In the genomic region with DNA sequence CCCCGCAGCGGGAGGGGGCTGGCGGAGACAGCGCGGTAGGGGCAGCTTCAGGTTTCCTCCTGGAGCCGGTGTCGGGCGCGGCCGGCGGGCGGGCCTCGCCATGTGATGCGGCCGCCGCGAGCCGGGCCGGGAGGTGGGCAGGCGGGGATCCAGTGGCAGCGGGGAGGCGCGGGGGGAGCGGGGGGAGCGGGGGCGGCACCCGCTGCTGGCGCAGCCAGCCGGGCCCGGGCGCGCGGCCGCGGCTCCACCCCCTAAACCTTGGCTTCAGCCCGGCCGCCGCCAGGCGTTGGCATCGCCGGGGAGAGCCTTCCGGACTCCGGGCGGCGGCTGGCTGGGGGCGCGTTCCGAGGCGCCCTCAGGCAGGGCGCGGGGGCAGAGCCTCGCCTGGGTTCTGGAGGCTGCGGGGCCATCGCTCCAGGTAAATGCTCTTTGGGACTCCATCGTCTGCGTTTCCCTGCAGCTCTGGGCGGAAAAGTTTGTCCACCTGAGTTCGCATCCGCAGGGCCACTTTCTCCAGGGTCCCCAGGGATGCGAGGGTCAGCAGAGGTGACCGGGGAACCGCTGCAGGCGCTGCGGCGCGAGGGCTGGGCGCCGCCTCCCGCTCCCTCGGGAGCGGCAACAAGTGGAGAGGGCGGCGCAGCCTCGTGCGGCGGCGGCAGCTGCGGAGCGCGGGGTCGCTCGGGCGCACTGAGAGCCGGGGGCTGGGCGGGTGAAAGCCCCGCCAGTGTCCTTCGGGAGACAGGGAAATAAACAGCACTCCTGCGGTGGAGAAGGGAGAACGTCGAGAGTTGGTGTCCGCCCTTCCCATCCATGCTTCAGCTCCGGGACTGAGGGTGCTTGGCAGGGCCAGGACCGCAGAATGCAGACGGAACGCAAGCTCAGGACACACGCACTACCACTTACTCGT, we compare ENCODE assay signal across 10 cellular contexts. TPM values are rescaled to one million over a fixed set of nuclear protein-coding genes. Genes with fewer than 3 reads are reported as not detected.
DNase-seq lines count a peak whose midpoint lies in the region; ATAC-seq, FAIRE-seq and TF ChIP-seq lines count a peak whose summit lies in the region.
"Had no signal": no experiment of that assay in that cellular context is flagged by ENCODE, and none has a peak within 500 bp of the region (broad histone marks: within the 10 kb centered on the region; RNA-seq: fewer than 3 reads in every experiment).

A gene with protein sequence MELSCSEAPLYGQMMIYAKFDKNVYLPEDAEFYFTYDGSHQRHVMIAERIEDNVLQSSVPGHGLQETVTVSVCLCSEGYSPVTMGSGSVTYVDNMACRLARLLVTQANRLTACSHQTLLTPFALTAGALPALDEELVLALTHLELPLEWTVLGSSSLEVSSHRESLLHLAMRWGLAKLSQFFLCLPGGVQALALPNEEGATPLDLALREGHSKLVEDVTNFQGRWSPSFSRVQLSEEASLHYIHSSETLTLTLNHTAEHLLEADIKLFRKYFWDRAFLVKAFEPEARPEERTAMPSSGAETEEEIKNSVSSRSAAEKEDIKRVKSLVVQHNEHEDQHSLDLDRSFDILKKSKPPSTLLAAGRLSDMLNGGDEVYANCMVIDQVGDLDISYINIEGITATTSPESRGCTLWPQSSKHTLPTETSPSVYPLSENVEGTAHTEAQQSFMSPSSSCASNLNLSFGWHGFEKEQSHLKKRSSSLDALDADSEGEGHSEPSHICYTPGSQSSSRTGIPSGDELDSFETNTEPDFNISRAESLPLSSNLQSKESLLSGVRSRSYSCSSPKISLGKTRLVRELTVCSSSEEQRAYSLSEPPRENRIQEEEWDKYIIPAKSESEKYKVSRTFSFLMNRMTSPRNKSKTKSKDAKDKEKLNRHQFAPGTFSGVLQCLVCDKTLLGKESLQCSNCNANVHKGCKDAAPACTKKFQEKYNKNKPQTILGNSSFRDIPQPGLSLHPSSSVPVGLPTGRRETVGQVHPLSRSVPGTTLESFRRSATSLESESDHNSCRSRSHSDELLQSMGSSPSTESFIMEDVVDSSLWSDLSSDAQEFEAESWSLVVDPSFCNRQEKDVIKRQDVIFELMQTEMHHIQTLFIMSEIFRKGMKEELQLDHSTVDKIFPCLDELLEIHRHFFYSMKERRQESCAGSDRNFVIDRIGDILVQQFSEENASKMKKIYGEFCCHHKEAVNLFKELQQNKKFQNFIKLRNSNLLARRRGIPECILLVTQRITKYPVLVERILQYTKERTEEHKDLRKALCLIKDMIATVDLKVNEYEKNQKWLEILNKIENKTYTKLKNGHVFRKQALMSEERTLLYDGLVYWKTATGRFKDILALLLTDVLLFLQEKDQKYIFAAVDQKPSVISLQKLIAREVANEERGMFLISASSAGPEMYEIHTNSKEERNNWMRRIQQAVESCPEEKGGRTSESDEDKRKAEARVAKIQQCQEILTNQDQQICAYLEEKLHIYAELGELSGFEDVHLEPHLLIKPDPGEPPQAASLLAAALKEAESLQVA (N-terminal part only) (plus strand): TSS at position 292 of the 907 bp plus-strand sequence. CDS start 58,656 bp downstream, outside the sequence.

- H3K9ac ChIP-seq in PC-3 (ENCODE audit: low read length) (peak within 1 kb of the TSS; percentile 77), GM12878 (ENCODE audit: control insufficient read depth, insufficient read depth, low read length) (no peak within 1 kb of the TSS; the same call in 1 of the 2 replicates)

- H3K4me2 ChIP-seq in PC-3 (ENCODE audit: low read length) (peak within 1 kb of the TSS; percentile 87), GM12878 (ENCODE audit: control insufficient read depth, insufficient read depth) (peak within 1 kb of the TSS; percentile 80)

- in situ Hi-C loops in GM12878 (cut with MboI) = no loop called here

- 0 out of 2 replicates have a peak, but pooled peaks cover 3% of the 10 kb centered on the region for H3K9me2 ChIP-seq in PC-3 (replicated peaks; ENCODE audit: low read length)

- H3K4me3 ChIP-seq in PC-3 (ENCODE audit: low read length) (peak within 1 kb of the TSS; percentile 96), GM12878 (peak within 1 kb of the TSS; percentile 71)

- H3K9me3 ChIP-seq in PC-3 (ENCODE audit: low read length) = no peaks in the 10 kb centered on the region
- no peaks in the 10 kb centered on the region for H3K9me3 ChIP-seq in GM12878 (replicated peaks; ENCODE audit: control insufficient read depth, insufficient read depth, low read length)
- H3K9me3 ChIP-seq: neutrophil had no signal

- BruUV-seq in PC-3 (replicated peaks; lab: Mats Ljungman, UMichigan) = no TSS peak
- BruUV-seq in GM12878 (replicated peaks; lab: Mats Ljungman, UMichigan) = TSS peak; percentile 56

- H3K36me3 ChIP-seq in PC-3 (ENCODE audit: low read depth, low read length) = no peaks in the 10 kb centered on the region
- no peaks in the 10 kb centered on the region for H3K36me3 ChIP-seq in GM12878 (ENCODE audit: control insufficient read depth in 2 of 2, insufficient read depth in 2 of 2, low read length in 1 of 2)
- H3K36me3 ChIP-seq: neutrophil had no signal

- H3K27me3 ChIP-seq in PC-3 (ENCODE audit: low read length) (no peaks in the 10 kb centered on the region), GM12878 (replicated peaks in 1 of 2; ENCODE audit: control insufficient read depth in 2 of 2, insufficient read depth in 2 of 2, low read length in 1 of 2) (peaks cover 0 to 5% of the 10 kb centered on the region in 2 experiments; a peak in 2 of 4 replicates)

- FAIRE-seq in GM12878 (lab: Jason Lieb, UNC) = no peak

- ATAC-seq in HG03045 (IDR thresholded peaks at IDR 0.05; ENCODE audit: unreplicated experiment) (peak; percentile 71), PC-3 (peak; percentile 84), GM12878 (peak; percentile 84), HG02623 (IDR thresholded peaks at IDR 0.05; ENCODE audit: unreplicated experiment) (no peak)

- SMC1A ChIA-PET in GM12878 (lab: Charles Lee; ENCODE audit: uncharacterized antibody, unreplicated experiment) = interaction anchor here (1.0 to 2.9 kb wide), 15 partner anchors 9 to 167 kb away, joined by 3 to 11 read pairs (median 5); no protein-coding TSS in a partner anchor

- no peak for TF ChIP-seq POLR2A in GM12878 (IDR thresholded peaks at IDR 0.05; ENCODE audit: low read depth, low read length)

- 21% methylated on average over 61 of the region's 97 CpGs for WGBS in GM12878 (ENCODE audit: insufficient coverage, insufficient replicate concordance, low lambda C conversion rate, missing lambda C conversion rate)

- RAD21 ChIA-PET in GM12878 (lab: Charles Lee; ENCODE audit: unreplicated experiment) = interaction anchor here (1.0 to 4.4 kb wide), 6 partner anchors 35 to 158 kb away, joined by 3 to 32 read pairs (median 4); no protein-coding TSS in a partner anchor

- CTCF ChIA-PET in PC-3 (lab: Charles Lee) = no interaction called here
- CTCF ChIA-PET in GM12878 (lab: Yijun Ruan, JAX) = interaction anchor here (0.6 to 1.5 kb wide), 5 partner anchors 12 to 68 kb away, joined by 3 to 4 read pairs (median 3); no protein-coding TSS in a partner anchor

- DNase-seq in NCI-H1694 treated with DMSO at 0.1 percent for 48 hours (lab: John Stamatoyannopoulos, UW) = peak; percentile 39
- DNase-seq in NCI-H1694 (lab: John Stamatoyannopoulos, UW) = no peak
- DNase-seq in PC-3 = peak; percentile 80
- no peak for DNase-seq in GM12878 (ENCODE audit: low read depth, low spot score)
- peak; percentile 17 to 39 for DNase-seq in hippocampal formation (lab: John Stamatoyannopoulos, UW)
- DNase-seq in renal cortical epithelial cell (ENCODE audit: low read depth) = no peak
- DNase-seq: DND-41 had no signal

- H2AFZ ChIP-seq in PC-3 (ENCODE audit: low read length) (peak within 1 kb of the TSS; percentile 86), GM12878 (ENCODE audit: control insufficient read depth, low read depth, low read length) (peak within 1 kb of the TSS; percentile 40)

- no peaks in the 10 kb centered on the region for H3F3A ChIP-seq in PC-3 (ENCODE audit: low read length, unreplicated experiment)

- H3K27ac ChIP-seq in PC-3 (ENCODE audit: low read length) = peak within 1 kb of the TSS; percentile 66
- H3K27ac ChIP-seq in GM12878 (ENCODE audit: control insufficient read depth, insufficient read depth) = no peak within 1 kb of the TSS
- H3K27ac ChIP-seq: neutrophil had no signal

- H3K4me1 ChIP-seq in PC-3 (ENCODE audit: insufficient read depth, low read length) (peaks cover 30% of the 10 kb centered on the region), GM12878 (ENCODE audit: control insufficient read depth, insufficient read depth, low read length) (no peaks in the 10 kb centered on the region)

- TF ChIP-seq EP300 in GM12878 (IDR thresholded peaks at IDR 0.05; ENCODE audit: borderline replicate concordance in 1 of 2, control insufficient read depth in 1 of 2, low read depth in 2 of 2, low read length in 2 of 2) = no peak

- POLR2A ChIA-PET in PC-3 (lab: Charles Lee; ENCODE audit: unreplicated experiment) (interaction anchor here (0.7 kb wide), 1 partner anchor 189 kb away, joined by 3 read pairs; no protein-coding TSS in a partner anchor), GM12878 (lab: Charles Lee) (interaction anchor here (1.1 to 1.3 kb wide), 4 partner anchors 14 to 65 kb away, joined by 3 to 4 read pairs (median 4); no protein-coding TSS in a partner anchor)

- intact Hi-C loops in PC-3 (cut with micrococcal nuclease) = loop anchor here (10.0 kb wide), 1 partner anchor 69 kb away; no protein-coding TSS in a partner anchor
- intact Hi-C loops in GM12878 (cut with micrococcal nuclease; ENCODE audit: unreplicated experiment) = no loop called here

- no peak for TF ChIP-seq RAD21 in GM12878 (IDR thresholded peaks at IDR 0.05; ENCODE audit: insufficient read depth, low read depth, low read length)

- no peaks in the 10 kb centered on the region for H4K20me1 ChIP-seq in PC-3 (ENCODE audit: low read length)
- H4K20me1 ChIP-seq in GM12878 (ENCODE audit: control insufficient read depth, insufficient read depth) = no peaks in the 10 kb centered on the region

- TF ChIP-seq CTCF in PC-3 (conservative IDR thresholded peaks at IDR 0.05; ENCODE audit: low read depth, low read length) (no peak), GM12878 (IDR thresholded peaks at IDR 0.05 in 2 of 3, conservative IDR thresholded peaks at IDR 0.05 in 1 of 3; ENCODE audit: control insufficient read depth in 2 of 3, extremely low read depth in 1 of 3, insufficient read depth in 1 of 3, low read depth in 3 of 3, low read length in 3 of 3) (no peak)

- H3K79me2 ChIP-seq in PC-3 (ENCODE audit: low read length) (peaks cover 51% of the 10 kb centered on the region), GM12878 (ENCODE audit: control insufficient read depth, insufficient read depth, low read length) (no peaks in the 10 kb centered on the region)

RNA-seq across cellular contexts. Expression of the gene that starts here (rescaled TPM):
- total RNA-seq in PC-3 (2014; rRNA removed) (24.2 and 25.7 TPM in 2 replicates), GM12878 (2014; rRNA removed) (0.23 and 0.38 TPM in 2 replicates), GM12878 (2014; rRNA removed; fragmentation: Illumina TruSeq; extraction: Trizol) (0.18 and 0.22 TPM in 2 replicates), GM12878 (2021) (0.15 and 0.19 TPM in 2 replicates), renal cortical epithelial cell (74.5 and 112 TPM in 2 replicates)
- 26.1 TPM in 2 replicates for total RNA-seq in GM12878 (2013; cell fraction: nucleolus; rRNA removed)
- 0.34 TPM for polyA plus RNA-seq in GM12878 (2011; ENCODE audit: low read depth)
- polyA plus RNA-seq in GM12878 (2011; rRNA removed) (0.72 TPM in 2 replicates), GM12878 (2014; fragmentation: Illumina TruSeq; extraction: Trizol) (0.10 and 0.54 TPM in 2 replicates), GM12878 (2014; fragmentation: Nextera tagmentation; extraction: Ambion mirVana) (not detected), GM12878 (2014; rRNA removed) (0.10 and 0.16 TPM in 2 replicates), GM12878 (2016; fragmentation: Nextera tagmentation; extraction: Ambion mirVana) (under 1 TPM; 0.43 to 0.60 TPM)
- 0.48 and 0.50 TPM in 2 replicates for polyA plus RNA-seq in GM12878 (2011; cell fraction: cytosol; rRNA removed)
- polyA plus RNA-seq in GM12878 (2011; cell fraction: nucleus; rRNA removed) = 1.4 and 1.6 TPM in 2 replicates
- polyA plus RNA-seq in GM12878 (2012) = 0.31 and 0.81 TPM in 2 replicates
- polyA minus RNA-seq in GM12878 (2011; rRNA and poly(A)+ RNA removed) = 3.4 and 3.7 TPM in 2 replicates
- 0.83 and 2.7 TPM in 2 replicates for polyA minus RNA-seq in GM12878 (2011; cell fraction: cytosol; rRNA and poly(A)+ RNA removed)
- polyA minus RNA-seq in GM12878 (2011; cell fraction: nucleus; rRNA and poly(A)+ RNA removed) = 5.8 and 7.5 TPM in 2 replicates

Comparison
In these comparisons a context has a peak if more than half of its experiments do, and no peak if none do; other contexts are left out.
1. DNase-seq: peak in NCI-H1694 treated with DMSO at 0.1 percent for 48 hours (single experiment), PC-3 (single experiment) and hippocampal formation (2 of 2); none in NCI-H1694 (single experiment), GM12878 (single experiment) and renal cortical epithelial cell (single experiment).